10 cellular contexts compared by ENCODE assay signal in genomic region chr20:9301129-9302072, GRCh38.
A peak's percentile ranks its signal among the peaks of the same experiment; 100 is the strongest.
DNase-seq lines count a peak whose midpoint lies in the region; ATAC-seq, FAIRE-seq and TF ChIP-seq lines count a peak whose summit lies in the region.
"Had no signal": no experiment of that assay in that cellular context is flagged by ENCODE, and none has a peak within 500 bp of the region (broad histone marks: within the 10 kb centered on the region; RNA-seq: fewer than 3 reads in every experiment).

No MANE protein-coding gene starts in this region.

- peak in 2 of 3 experiments; percentile 18 to 40 for DNase-seq in NCI-H1417 (lab: John Stamatoyannopoulos, UW)
- no peak for DNase-seq in NCI-H1417 treated with DMSO at 0.1 percent for 48 hours (lab: John Stamatoyannopoulos, UW)
- DNase-seq in SK-MEL-5 (ENCODE audit: low read depth, low spot score), result peak; percentile 98
- peak; percentile 80 for DNase-seq in globus pallidus (ENCODE audit: low spot score)
- DNase-seq in suprapubic skin (ENCODE audit: low spot score in 2 of 2), result no peak
- DNase-seq in GM12891 (ENCODE audit: insufficient read length, low spot score), result no peak
- DNase-seq: uterus had no signal

- TF ChIP-seq EP300 in suprapubic skin (IDR thresholded peaks at IDR 0.05), result no peak

- no peak for TF ChIP-seq CTCF in suprapubic skin (IDR thresholded peaks at IDR 0.05)

- no peak overlapping the region for H3K4me3 ChIP-seq in suprapubic skin
- H3K4me3 ChIP-seq: uterus had no signal

- peak overlapping the region; percentile 71 for H3K27ac ChIP-seq in suprapubic skin

- H3K4me1 ChIP-seq in suprapubic skin, result peaks cover 13% of the 10 kb centered on the region
- H3K4me1 ChIP-seq: uterus had no signal

- no peak for TF ChIP-seq POLR2A in suprapubic skin (IDR thresholded peaks at IDR 0.05)
- TF ChIP-seq POLR2A in GM12891 (IDR thresholded peaks at IDR 0.05; ENCODE audit: low read depth, low read length), result no peak

- H3K9me3 ChIP-seq in suprapubic skin, result no peaks in the 10 kb centered on the region
- H3K9me3 ChIP-seq: uterus had no signal

- no peaks in the 10 kb centered on the region for H3K36me3 ChIP-seq in suprapubic skin
- H3K36me3 ChIP-seq: uterus had no signal

- in situ Hi-C loops in SK-MEL-5 (cut with HindIII; ENCODE audit: low pct_unique_long_range_greater_than_20kb, low sequenced_read_pairs), result no loop called here

- 57% methylated on average over 10 of the region's 10 CpGs for WGBS in suprapubic skin

- FAIRE-seq in GM12891 (lab: Jason Lieb, UNC), result no peak
- FAIRE-seq: RCC 7860 had no signal

- H3K27me3 ChIP-seq in suprapubic skin, result no peaks in the 10 kb centered on the region
- H3K27me3 ChIP-seq: uterus had no signal

- ATAC-seq in GM21526 (IDR thresholded peaks at IDR 0.05; ENCODE audit: low FRiP score, unreplicated experiment) (no peak), HG03025 (IDR thresholded peaks at IDR 0.05; ENCODE audit: low FRiP score, unreplicated experiment) (no peak)

TF ChIP-seq in GM12891, 5 proteins besides CTCF, POLR2A, EP300 and RAD21:
- TF ChIP-seq POLR2AphosphoS5 (IDR thresholded peaks at IDR 0.05; ENCODE audit: low read depth, low read length) (no peak), PAX5 (IDR thresholded peaks at IDR 0.05; ENCODE audit: insufficient read depth, low read length, severe bottlenecking) (no peak), SPI1 (IDR thresholded peaks at IDR 0.05; ENCODE audit: low read depth, low read length) (no peak), POU2F2 (IDR thresholded peaks at IDR 0.05; ENCODE audit: low read depth, low read length) (no peak), TAF1 (IDR thresholded peaks at IDR 0.05; ENCODE audit: low read depth, low read length) (no peak)

Comparison
In these comparisons a context has a peak if more than half of its experiments do, and no peak if none do; other contexts are left out.
1. DNase-seq: peak in NCI-H1417 (2 of 3), SK-MEL-5 (single experiment) and globus pallidus (single experiment); none in NCI-H1417 treated with DMSO at 0.1 percent for 48 hours (single experiment), suprapubic skin (0 of 2) and GM12891 (single experiment).